8 cellular contexts compared by ENCODE assay signal in genomic region chr14:106741086-106741827, GRCh38.
DNase-seq lines count a peak whose midpoint lies in the region; ATAC-seq, FAIRE-seq and TF ChIP-seq lines count a peak whose summit lies in the region.
"Not testable (repeated sequence)": the region's sequence is repeated elsewhere in the genome, so short reads cannot be mapped to it uniquely, and the experiment has no call there.

No MANE protein-coding gene starts in this region.

- not testable (repeated sequence) for H3F3A ChIP-seq in DOHH2 (ENCODE audit: control insufficient read depth, insufficient read depth)

- not testable (repeated sequence) for H3K27ac Mint-ChIP-seq in activated CD8-positive, alpha-beta T cell treated with anti-CD3 and anti-CD28 coated beads, Interleukin-2, amount 10 ng/mL, durations not matched to agents 7 days and 5 days

- H3K4me1 ChIP-seq in DOHH2 (ENCODE audit: control insufficient read depth, low read length), result peaks cover 37% of the 10 kb centered on the region

- TF ChIP-seq CTCF in DOHH2 (IDR thresholded peaks at IDR 0.05; ENCODE audit: low read depth, low read length, poor library complexity, severe bottlenecking) (peak; percentile 70), HFF-Myc (IDR thresholded peaks at IDR 0.05; ENCODE audit: low read depth, low read length, missing control alignments) (peak; percentile 12), bronchial epithelial cell (IDR thresholded peaks at IDR 0.05; ENCODE audit: insufficient read depth, low read length, severe bottlenecking) (peak; percentile 6)

- POLR2A ChIA-PET in activated CD8-positive, alpha-beta T cell treated with anti-CD3 and anti-CD28 coated beads, Interleukin-2, amount 10 ng/mL, durations not matched to agents 7 days and 5 days (lab: Charles Lee), result not testable (repeated sequence)

- H3K4me3 ChIP-seq in DOHH2 (ENCODE audit: low read length); HFF-Myc (replicated peaks; ENCODE audit: low read depth, low read length); bronchial epithelial cell (ENCODE audit: low read depth, low read length): not testable (repeated sequence)

- H3K27me3 Mint-ChIP-seq in activated CD8-positive, alpha-beta T cell treated with anti-CD3 and anti-CD28 coated beads, Interleukin-2, amount 10 ng/mL, durations not matched to agents 7 days and 5 days (ENCODE audit: low read depth), result peaks cover 13% of the 10 kb centered on the region

- peak overlapping the region; percentile 34 for H3K27ac ChIP-seq in DOHH2 (ENCODE audit: low read depth, low read length)

- peak; percentile 81 for ATAC-seq in HG03280 (IDR thresholded peaks at IDR 0.05; ENCODE audit: unreplicated experiment)
- ATAC-seq in activated CD8-positive, alpha-beta T cell treated with anti-CD3 and anti-CD28 coated beads, Interleukin-2, amount 10 ng/mL, durations not matched to agents 7 days and 5 days, result peak; percentile 92

- not testable (repeated sequence) for H3K27me3 ChIP-seq in DOHH2 (ENCODE audit: control insufficient read depth, low read length); bronchial epithelial cell (ENCODE audit: control insufficient read depth, insufficient read depth, low read length)

- H3K9me2 ChIP-seq in DOHH2 (replicated peaks; ENCODE audit: control insufficient read depth, low read length), result not testable (repeated sequence)

- H3K36me3 ChIP-seq in DOHH2 (ENCODE audit: control insufficient read depth, low read length); bronchial epithelial cell (ENCODE audit: control insufficient read depth, insufficient read depth, low read length): not testable (repeated sequence)

- H3K79me2 ChIP-seq in DOHH2 (ENCODE audit: control insufficient read depth, low read length), result not testable (repeated sequence)

- not testable (repeated sequence) for H4K20me1 ChIP-seq in DOHH2 (ENCODE audit: control insufficient read depth, insufficient read depth, low read depth, low read length)

- H3K9me3 ChIP-seq in DOHH2 (ENCODE audit: control insufficient read depth, insufficient read depth, low read length), result not testable (repeated sequence)

- H3K4me3 Mint-ChIP-seq in activated CD8-positive, alpha-beta T cell treated with anti-CD3 and anti-CD28 coated beads, Interleukin-2, amount 10 ng/mL, durations not matched to agents 7 days and 5 days, result not testable (repeated sequence)

- CTCF ChIA-PET in activated CD8-positive, alpha-beta T cell treated with anti-CD3 and anti-CD28 coated beads, Interleukin-2, amount 10 ng/mL, durations not matched to agents 7 days and 5 days (lab: Charles Lee), result interaction anchor here (0.6 to 4.3 kb wide), 28 partner anchors 11 to 327 kb away, joined by 3 to 38 read pairs (median 4); no protein-coding TSS in a partner anchor

- not testable (repeated sequence) for H3K9me3 Mint-ChIP-seq in activated CD8-positive, alpha-beta T cell treated with anti-CD3 and anti-CD28 coated beads, Interleukin-2, amount 10 ng/mL, durations not matched to agents 7 days and 5 days (ENCODE audit: insufficient read depth)

- H3K36me3 Mint-ChIP-seq in activated CD8-positive, alpha-beta T cell treated with anti-CD3 and anti-CD28 coated beads, Interleukin-2, amount 10 ng/mL, durations not matched to agents 7 days and 5 days (ENCODE audit: low read depth), result not testable (repeated sequence)

- H3K4me2 ChIP-seq in DOHH2 (ENCODE audit: low read length), result not testable (repeated sequence)

- peak; percentile 28 for DNase-seq in GM19239 (ENCODE audit: insufficient read length, low spot score)
- not testable (repeated sequence) for DNase-seq in HFF-Myc (ENCODE audit: extremely low read depth, low read depth)
- DNase-seq in NCI-H2107 treated with DMSO at 0.1 percent for 48 hours (lab: John Stamatoyannopoulos, UW; ENCODE audit: unreplicated experiment), result peak; percentile 66
- DNase-seq in activated CD8-positive, alpha-beta T cell treated with anti-CD3 and anti-CD28 coated beads, Interleukin-2, amount 10 ng/mL, durations not matched to agents 7 days and 5 days, result peak; percentile 90
- DNase-seq in bronchial epithelial cell (ENCODE audit: low read depth), result peak; percentile 26
- peak; percentile 78 for DNase-seq in stimulated activated CD8-positive, alpha-beta memory T cell treated with anti-CD3 and anti-CD28 coated beads, Interleukin-4, amount 100 ng/mL, for 24 hours (ENCODE audit: low read depth)

- not testable (repeated sequence) for FAIRE-seq in GM19239 (lab: Jason Lieb, UNC); bronchial epithelial cell (lab: Jason Lieb, UNC)

- peaks cover 33% of the 10 kb centered on the region for H3K4me1 Mint-ChIP-seq in activated CD8-positive, alpha-beta T cell treated with anti-CD3 and anti-CD28 coated beads, Interleukin-2, amount 10 ng/mL, durations not matched to agents 7 days and 5 days (ENCODE audit: low read depth)

Comparison
In these comparisons a context has a peak if more than half of its experiments do, and no peak if none do; other contexts are left out.
1. CTCF ChIP-seq: peak in every context shown above with its lines; median percentile 70 in DOHH2; 12 in HFF-Myc; 6 in bronchial epithelial cell.